ENCODE assay signal across 8 cellular contexts in genomic region chr6:135497412-135498177, GRCh38. TPM values are rescaled to one million over a fixed set of nuclear protein-coding genes. Genes with fewer than 3 reads are reported as not detected.
DNase-seq lines count a peak whose midpoint lies in the region; ATAC-seq, FAIRE-seq and TF ChIP-seq lines count a peak whose summit lies in the region.

TSS of gene AHI1 (minus strand) at chr6:135497740. CDS start at chr6:135492237, 5,503 bp downstream.

- TSS peak; percentile 83 for BruUV-seq in endothelial cell of umbilical vein (replicated peaks; lab: Mats Ljungman, UMichigan)

- peak within 1 kb of the TSS; percentile 90 for H3K4me3 ChIP-seq in NT2/D1 (ENCODE audit: insufficient read length, low read depth)
- peak within 1 kb of the TSS; percentile 96 to 98 (median 96) for H3K4me3 ChIP-seq in endothelial cell of umbilical vein (replicated peaks in 1 of 3; ENCODE audit: insufficient read depth in 1 of 3, low read depth in 1 of 3, low read length in 3 of 3)

- intact Hi-C loops in endothelial cell of umbilical vein (cut with micrococcal nuclease): loop anchor here (1.0 to 10.0 kb wide), 5 partner anchors 47 to 1287 kb away; partner anchors contain the start of genes BCLAF1 and MTFR2

- H4K20me1 ChIP-seq in endothelial cell of umbilical vein (replicated peaks; ENCODE audit: control insufficient read depth, extremely low read depth, insufficient read depth, low read length): no peaks in the 10 kb centered on the region

- TF ChIP-seq CTCF in D721Med (IDR thresholded peaks at IDR 0.05; ENCODE audit: insufficient read depth, missing control alignments) (no peak), endothelial cell of umbilical vein (IDR thresholded peaks at IDR 0.05; ENCODE audit: extremely low read depth in 1 of 2, insufficient read depth in 1 of 2, low read depth in 1 of 2, low read length in 2 of 2) (peak in 1 of 2 donors; percentile 3)

- FAIRE-seq in D721Med (lab: Jason Lieb, UNC) (no peak), endothelial cell of umbilical vein (lab: Jason Lieb, UNC) (peak; percentile 61)

- no peaks in the 10 kb centered on the region for H3K9me1 ChIP-seq in endothelial cell of umbilical vein (replicated peaks; ENCODE audit: control insufficient read depth, extremely low read depth, insufficient read depth, low read length)

- dilution Hi-C loops in endothelial cell of umbilical vein (cut with MboI; ENCODE audit: extremely low pct_ligation_motif_present, low sequenced_read_pairs): no loop called here

- H3K27me3 ChIP-seq in NT2/D1 (ENCODE audit: insufficient read depth, insufficient read length): no peaks in the 10 kb centered on the region
- no peaks in the 10 kb centered on the region for H3K27me3 ChIP-seq in endothelial cell of umbilical vein (ENCODE audit: control insufficient read depth in 2 of 2, insufficient read depth in 2 of 2, low read length in 2 of 2)

- H3K9me3 ChIP-seq in NT2/D1 (ENCODE audit: insufficient read depth, low read length) (no peaks in the 10 kb centered on the region), endothelial cell of umbilical vein (replicated peaks; ENCODE audit: control insufficient read depth, insufficient read depth, low read length) (no peaks in the 10 kb centered on the region)

- TF ChIP-seq POLR2A in endothelial cell of umbilical vein (IDR thresholded peaks at IDR 0.05; ENCODE audit: low read depth, low read length): peak; percentile 90

- H3K36me3 ChIP-seq in NT2/D1 (ENCODE audit: insufficient read depth, insufficient read length, low read length) (peaks cover 16% of the 10 kb centered on the region), endothelial cell of umbilical vein (ENCODE audit: control insufficient read depth in 2 of 2, extremely low read depth in 1 of 2, insufficient read depth in 2 of 2, low read length in 2 of 2) (no peaks in the 10 kb centered on the region)

- peak within 1 kb of the TSS; percentile 97 for H3K4me2 ChIP-seq in endothelial cell of umbilical vein (ENCODE audit: insufficient read depth, low read length)

- H3K79me2 ChIP-seq in endothelial cell of umbilical vein (ENCODE audit: control insufficient read depth, insufficient read depth, low read length): peaks cover 19% of the 10 kb centered on the region

- H2AFZ ChIP-seq in endothelial cell of umbilical vein (ENCODE audit: low read depth, low read length): peak within 1 kb of the TSS; percentile 94

- H3K27ac ChIP-seq in endothelial cell of umbilical vein (ENCODE audit: insufficient read depth, low read depth, low read length): peak within 1 kb of the TSS; percentile 99

- DNase-seq in D721Med (ENCODE audit: insufficient read length, low spot score) (peak; percentile 31), HT1080 (ENCODE audit: low read depth) (peak; percentile 92), NT2/D1 (ENCODE audit: low read depth, low spot score) (peak; percentile 69), endothelial cell of umbilical vein (ENCODE audit: low read depth, low spot score) (peak; percentile 97), midbrain (lab: John Stamatoyannopoulos, UW) (peak; percentile 93)
- DNase-seq in activated CD8-positive, alpha-beta memory T cell treated with anti-CD3 and anti-CD28 coated beads, Interleukin-2, amount 50 U/mL, for 1 hour (ENCODE audit: extremely low read depth): peak; percentile 76
- peak; percentile 78 to 83 for DNase-seq in stimulated activated CD8-positive, alpha-beta memory T cell treated with anti-CD3 and anti-CD28 coated beads, Interleukin-2, amount 100 ng/mL, for 1 hour (ENCODE audit: low read depth in 2 of 2)

- POLR2A ChIA-PET in endothelial cell of umbilical vein (lab: Charles Lee): interaction anchor here (0.6 to 2.1 kb wide), 4 partner anchors 528 to 792 kb away, joined by 3 to 11 read pairs (median 4); partner anchors contain the start of gene BCLAF1

- peak; percentile 94 for ATAC-seq in GM21381 (IDR thresholded peaks at IDR 0.05; ENCODE audit: unreplicated experiment)

- H3K4me1 ChIP-seq in NT2/D1 (ENCODE audit: insufficient read depth, insufficient read length) (no peaks in the 10 kb centered on the region), endothelial cell of umbilical vein (ENCODE audit: control insufficient read depth, extremely low read depth, insufficient read depth, low read length) (peaks cover 23% of the 10 kb centered on the region)

- CTCF ChIA-PET in endothelial cell of umbilical vein (lab: Charles Lee): interaction anchor here (1.0 to 1.6 kb wide), 5 partner anchors 47 to 819 kb away, joined by 4 to 10 read pairs (median 5); partner anchors contain the start of gene BCLAF1

- H3K9ac ChIP-seq in NT2/D1 (ENCODE audit: insufficient read length, low read depth) (peak within 1 kb of the TSS; percentile 89), endothelial cell of umbilical vein (replicated peaks; ENCODE audit: extremely low read depth, insufficient read depth, low read length) (peak within 1 kb of the TSS; percentile 100)

TF ChIP-seq in endothelial cell of umbilical vein, 7 proteins besides CTCF, POLR2A, EP300 and RAD21:
- peak; percentile 80 for TF ChIP-seq MAX (IDR thresholded peaks at IDR 0.05; ENCODE audit: insufficient read depth, insufficient read length)
- TF ChIP-seq GATA2 (IDR thresholded peaks at IDR 0.05; ENCODE audit: insufficient read depth, insufficient read length, low read depth, low read length): no peak
- peak; percentile 75 for TF ChIP-seq POLR2AphosphoS5 (IDR thresholded peaks at IDR 0.05; ENCODE audit: insufficient read depth, low read depth, low read length)
- TF ChIP-seq JUN (IDR thresholded peaks at IDR 0.05; ENCODE audit: borderline replicate concordance, insufficient read depth, insufficient read length, low read depth): no peak
- peak; percentile 21 for TF ChIP-seq MYC (IDR thresholded peaks at IDR 0.05; ENCODE audit: low read depth, low read length)

RNA-seq across cellular contexts. Expression of gene AHI1, which starts in this region (rescaled TPM):
- total RNA-seq in HT1080 (2014; rRNA removed; shearing (Covaris generic)): 6.2 and 7.8 TPM in 2 replicates
- polyA plus RNA-seq in HT1080 (2015; cell fraction: cytosol; rRNA removed): 5.0 and 7.4 TPM in 2 replicates
- 28.5 and 31.3 TPM in 2 replicates for polyA plus RNA-seq in HT1080 (2015; cell fraction: nucleus; rRNA removed)
- total RNA-seq in endothelial cell of umbilical vein: 19.8 and 20.7 TPM in 2 replicates
- polyA plus RNA-seq in endothelial cell of umbilical vein: 4.2 and 5.1 TPM in 2 replicates
- polyA plus RNA-seq in endothelial cell of umbilical vein (2011; cell fraction: cytosol; rRNA removed): 3.7 and 5.7 TPM in 2 replicates
- polyA plus RNA-seq in endothelial cell of umbilical vein (2011; cell fraction: nucleus; rRNA removed): 40.8 and 55.0 TPM in 2 replicates
- polyA plus RNA-seq in endothelial cell of umbilical vein (2012): 7.5 and 11.3 TPM in 2 replicates
- polyA minus RNA-seq in endothelial cell of umbilical vein: 14.1 and 17.8 TPM in 2 replicates
- 8.9 TPM for polyA minus RNA-seq in endothelial cell of umbilical vein (2011; cell fraction: cytosol; rRNA and poly(A)+ RNA removed)
- 62.8 and 96.5 TPM in 2 replicates for polyA minus RNA-seq in endothelial cell of umbilical vein (2011; cell fraction: nucleus; rRNA and poly(A)+ RNA removed)

Comparison
In these comparisons a context has a peak if more than half of its experiments do, and no peak if none do; other contexts are left out.
1. Peak in every context shown above with its lines: DNase-seq, ATAC-seq, H3K4me3 ChIP-seq and H3K27ac ChIP-seq.
2. DNase-seq: peak in every context shown above with its lines; median percentile 97 in endothelial cell of umbilical vein; 93 in midbrain; 92 in HT1080; 80 in stimulated activated CD8-positive, alpha-beta memory T cell treated with anti-CD3 and anti-CD28 coated beads, Interleukin-2, amount 100 ng/mL, for 1 hour; 76 in activated CD8-positive, alpha-beta memory T cell treated with anti-CD3 and anti-CD28 coated beads, Interleukin-2, amount 50 U/mL, for 1 hour; 69 in NT2/D1; 31 in D721Med.